ENCODE assay signal across 9 cellular contexts in the genomic region with DNA sequence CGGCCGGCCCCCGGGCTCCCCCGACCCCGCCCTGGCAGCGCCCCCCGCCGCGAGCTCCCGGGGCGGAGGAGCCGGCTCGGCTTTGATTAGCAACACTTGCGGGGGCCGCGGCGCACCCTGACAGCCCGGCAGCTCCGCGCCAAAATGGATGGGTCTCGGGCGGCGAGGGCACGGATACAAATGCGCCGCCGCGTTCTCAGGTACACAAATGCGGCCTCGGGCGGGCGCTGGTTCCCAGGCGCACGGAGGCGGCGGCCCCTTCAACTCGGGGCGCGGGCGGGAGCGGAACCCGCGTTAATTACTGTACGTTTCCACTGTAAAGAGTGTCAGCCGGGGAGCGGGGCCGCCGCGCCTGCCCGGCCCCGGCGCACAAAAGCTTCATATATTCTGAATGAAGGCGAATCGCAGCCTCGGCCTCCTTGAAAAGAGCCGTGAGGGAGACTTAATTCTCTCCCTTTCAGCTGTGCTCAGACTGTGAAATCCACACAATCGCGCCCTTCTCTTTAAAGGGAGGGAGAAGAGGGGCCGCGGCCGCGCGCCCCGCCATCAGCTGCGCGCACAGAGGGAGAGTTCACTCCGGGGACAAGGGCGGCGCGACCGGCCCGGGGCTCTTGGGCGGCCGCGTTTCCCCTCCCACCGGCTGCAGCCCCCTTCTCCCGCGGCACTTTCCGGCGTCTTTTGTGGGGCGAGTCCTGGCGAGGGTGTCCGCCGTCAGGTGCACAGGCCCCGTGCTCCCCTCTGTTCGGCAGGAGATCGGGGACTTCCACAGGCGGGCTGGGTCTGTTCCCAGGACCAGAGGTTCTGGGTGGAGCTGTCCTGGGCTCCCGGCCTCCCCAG. TPM values are rescaled to one million over a fixed set of nuclear protein-coding genes. Genes with fewer than 3 reads are reported as not detected.
A peak's percentile ranks its signal among the peaks of the same experiment; 100 is the strongest.
DNase-seq lines count a peak whose midpoint lies in the region; FAIRE-seq and TF ChIP-seq lines count a peak whose summit lies in the region.
"Had no signal": no experiment of that assay in that cellular context is flagged by ENCODE, and none has a peak within 500 bp of the region (broad histone marks: within the 10 kb centered on the region; RNA-seq: fewer than 3 reads in every experiment).

No MANE protein-coding gene starts in this region.

- H3K27ac Mint-ChIP-seq in astrocyte (ENCODE audit: unreplicated experiment): no peak overlapping the region

- H3K27me3 ChIP-seq in astrocyte (ENCODE audit: insufficient read depth, low read length): peaks cover 8% of the 10 kb centered on the region
- no peaks in the 10 kb centered on the region for H3K27me3 ChIP-seq in testis

- H4K20me1 ChIP-seq in astrocyte (ENCODE audit: insufficient read depth, low read length): no peaks in the 10 kb centered on the region

- no peaks in the 10 kb centered on the region for H3K4me1 Mint-ChIP-seq in astrocyte (ENCODE audit: low read depth, unreplicated experiment)

- no peak for TF ChIP-seq POLR2A in testis (IDR thresholded peaks at IDR 0.05)

- peak overlapping the region; percentile 72 for H3K9ac ChIP-seq in astrocyte (ENCODE audit: low read length)

- peak overlapping the region; percentile 90 for H3K4me2 ChIP-seq in astrocyte (ENCODE audit: low read length)

- peak overlapping the region; percentile 80 for H3K4me3 Mint-ChIP-seq in astrocyte (ENCODE audit: unreplicated experiment)

- no peak overlapping the region for H3K27ac ChIP-seq in astrocyte (ENCODE audit: low read depth, low read length)
- H3K27ac ChIP-seq in testis: peak overlapping the region; percentile 69 to 80

- H3K36me3 ChIP-seq in astrocyte (ENCODE audit: insufficient read depth, low read length) (no peaks in the 10 kb centered on the region), testis (ENCODE audit: low read depth, missing control alignments) (no peaks in the 10 kb centered on the region)

- no peaks in the 10 kb centered on the region for H3K9me3 ChIP-seq in astrocyte (ENCODE audit: insufficient read depth, low read depth, low read length)
- no peaks in the 10 kb centered on the region for H3K9me3 ChIP-seq in testis

- peak; percentile 27 for DNase-seq in NCI-H82 (lab: John Stamatoyannopoulos, UW)
- no peak for DNase-seq in NCI-H82 treated with DMSO at 0.1 percent for 48 hours (lab: John Stamatoyannopoulos, UW; ENCODE audit: unreplicated experiment)
- DNase-seq in astrocyte (ENCODE audit: low read depth): peak; percentile 11
- DNase-seq in iPS-NIHi11 (ENCODE audit: low spot score): peak; percentile 62
- peak; percentile 56 for DNase-seq in testis
- DNase-seq in NK-92 treated with Interleukin-12 subunit alpha and Interleukin-12 subunit beta, amount 100 ng/mL, for 24 hours (lab: John Stamatoyannopoulos, UW): no peak
- no peak for DNase-seq in cerebellar cortex (ENCODE audit: low spot score)
- no peak for DNase-seq in NCI-H2107 treated with DMSO at 0.1 percent for 48 hours (lab: John Stamatoyannopoulos, UW; ENCODE audit: unreplicated experiment)

- H2AFZ ChIP-seq in astrocyte (ENCODE audit: low read depth, low read length): peak overlapping the region; percentile 85

- peaks cover 55% of the 10 kb centered on the region for H3K27me3 Mint-ChIP-seq in astrocyte (ENCODE audit: low read depth, unreplicated experiment)

- no peaks in the 10 kb centered on the region for H3K4me1 ChIP-seq in astrocyte (ENCODE audit: insufficient read depth, low read length)
- no peaks in the 10 kb centered on the region for H3K4me1 ChIP-seq in testis

- intact Hi-C loops in testis (cut with DNase I; ENCODE audit: low total_unique reads): no loop called here

- H3K36me3 Mint-ChIP-seq in astrocyte (ENCODE audit: low read depth, unreplicated experiment): no peaks in the 10 kb centered on the region

- no peaks in the 10 kb centered on the region for H3K9me3 Mint-ChIP-seq in astrocyte (ENCODE audit: unreplicated experiment)

- H3K4me3 ChIP-seq in astrocyte (ENCODE audit: insufficient read depth, low read depth, low read length) (peak overlapping the region; percentile 65), testis (peak overlapping the region; percentile 53 to 70)
- H3K4me3 ChIP-seq: K562 had no signal

- FAIRE-seq in astrocyte (lab: Jason Lieb, UNC): no peak
- FAIRE-seq: K562 had no signal

- 1% methylated on average over 40 to 88 of the region's 89 CpGs for WGBS in testis, 2 donors

- TF ChIP-seq CTCF in astrocyte (IDR thresholded peaks at IDR 0.05; ENCODE audit: insufficient read depth, low read depth, low read length): no peak
- no peak for TF ChIP-seq CTCF in testis (IDR thresholded peaks at IDR 0.05)

- H3K79me2 ChIP-seq in astrocyte (ENCODE audit: insufficient read depth, low read length): no peaks in the 10 kb centered on the region

RNA-seq across cellular contexts. Expression of a gene that starts 27.0 kb away (rescaled TPM):
- total RNA-seq in astrocyte (5.6 and 12.0 TPM in 2 replicates), testis (10 to 100 TPM; 37.7 to 39.2 TPM)
- 15.8 TPM for polyA plus RNA-seq in testis (ENCODE audit: insufficient read depth, low read depth, low replicate concordance)
- total RNA-seq: K562 had no signal
- polyA plus RNA-seq: K562 had no signal

Comparison
In these comparisons a context has a peak if more than half of its experiments do, and no peak if none do; other contexts are left out.
1. DNase-seq: peak in NCI-H82 (single experiment), astrocyte (single experiment), iPS-NIHi11 (single experiment) and testis (single experiment); none in NCI-H82 treated with DMSO at 0.1 percent for 48 hours (single experiment), NK-92 treated with Interleukin-12 subunit alpha and Interleukin-12 subunit beta, amount 100 ng/mL, for 24 hours (single experiment), cerebellar cortex (single experiment) and NCI-H2107 treated with DMSO at 0.1 percent for 48 hours (single experiment).